Comparison of ENCODE assay signal across 18 cellular contexts in the genomic region with DNA sequence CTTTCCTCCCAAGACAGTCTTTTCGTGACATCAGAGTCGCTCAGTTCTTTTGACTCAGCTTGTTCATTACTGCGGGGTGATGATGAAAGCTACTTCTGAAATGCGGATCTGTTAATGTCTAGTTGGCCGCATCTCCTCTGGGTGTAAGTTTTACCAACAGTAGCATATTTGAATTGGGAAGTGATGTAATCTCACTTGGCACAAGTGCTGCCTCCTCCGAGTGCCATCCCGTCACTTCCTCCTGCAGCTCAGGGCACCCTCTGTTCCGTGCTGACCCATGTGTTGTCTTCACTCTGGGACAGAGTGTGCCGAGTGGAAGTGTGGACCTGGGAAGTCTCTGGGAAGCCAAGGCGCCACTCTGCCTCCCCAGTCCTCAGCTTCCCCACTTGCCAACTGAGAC. TPM values are rescaled to one million over a fixed set of nuclear protein-coding genes. Genes with fewer than 3 reads are reported as not detected.
DNase-seq lines count a peak whose midpoint lies in the region; ATAC-seq and TF ChIP-seq lines count a peak whose summit lies in the region.
"Had no signal": no experiment of that assay in that cellular context is flagged by ENCODE, and none has a peak within 500 bp of the region (broad histone marks: within the 10 kb centered on the region; RNA-seq: fewer than 3 reads in every experiment).

No MANE protein-coding gene starts in this region.

- H3K9me2 ChIP-seq in hepatocyte (replicated peaks; ENCODE audit: insufficient read depth): no peaks in the 10 kb centered on the region

- WGBS in hepatocyte (ENCODE audit: low lambda C conversion rate, missing lambda C conversion rate): 88% methylated on average over 10 of the region's 10 CpGs

- H3K27me3 Mint-ChIP-seq in T-helper 17 cell: peaks cover 14% of the 10 kb centered on the region
- no peaks in the 10 kb centered on the region for H3K27me3 Mint-ChIP-seq in neural crest cell (ENCODE audit: low read depth)
- H3K27me3 Mint-ChIP-seq: activated CD4-positive, alpha-beta memory T cell treated with anti-CD3 and anti-CD28 coated beads, Interleukin-2, amount 10 ng/mL, durations not matched to agents 7 days and 5 days; stimulated activated naive CD8-positive, alpha-beta T cell treated with anti-CD3 and anti-CD28 coated beads, Interleukin-15, amount 100 ng/mL, for 72 hours had no signal

- H3K4me3 Mint-ChIP-seq in T-helper 17 cell: no peak overlapping the region
- H3K4me3 Mint-ChIP-seq in neural crest cell: no peak overlapping the region
- H3K4me3 Mint-ChIP-seq: activated CD4-positive, alpha-beta memory T cell treated with anti-CD3 and anti-CD28 coated beads, Interleukin-2, amount 10 ng/mL, durations not matched to agents 7 days and 5 days; memory B cell; stimulated activated naive CD8-positive, alpha-beta T cell treated with anti-CD3 and anti-CD28 coated beads, Interleukin-15, amount 100 ng/mL, for 72 hours; T-helper 1 cell treated with Interleukin-12 subunit alpha and Interleukin-12 subunit beta and Interleukin-4 antibody, amounts not matched to agents 30 μg/mL and 1 μg/mL, for 36 hours had no signal

- no peak overlapping the region for H2AFZ ChIP-seq in hepatocyte

- DNase-seq in EL: peak; percentile 43
- no peak for DNase-seq in T-helper 17 cell
- DNase-seq in fibroblast of gingiva (ENCODE audit: low read depth): peak; percentile 26
- no peak for DNase-seq in neural crest cell (ENCODE audit: low read depth, low spot score)
- DNase-seq in activated gamma-delta T cell treated with Interleukin-2 at 50 U/mL for 16 hours: no peak
- DNase-seq in stimulated activated CD4-positive, alpha-beta T cell treated with anti-CD3 and anti-CD28 coated beads, Interleukin-2, amount 100 ng/mL, for 24 hours: no peak
- DNase-seq in hepatocyte (ENCODE audit: low spot score): no peak
- DNase-seq: activated CD4-positive, alpha-beta memory T cell treated with anti-CD3 and anti-CD28 coated beads, Interleukin-2, amount 10 ng/mL, durations not matched to agents 7 days and 5 days; activated naive CD4-positive, alpha-beta T cell treated with anti-CD3 and anti-CD28 coated beads, Interleukin-2, amount 50 U/mL, for 16 hours; NCI-H2171; stimulated activated naive CD8-positive, alpha-beta T cell treated with anti-CD3 and anti-CD28 coated beads, Interleukin-15, amount 100 ng/mL, for 72 hours had no signal

- H3K79me2 ChIP-seq in hepatocyte: no peaks in the 10 kb centered on the region

- no peaks in the 10 kb centered on the region for H3K27me3 ChIP-seq in hepatocyte

- no peak overlapping the region for H3K4me3 ChIP-seq in hepatocyte

- H3K27ac Mint-ChIP-seq in T-helper 17 cell (no peak overlapping the region), neural crest cell (ENCODE audit: unreplicated experiment) (peak overlapping the region; percentile 9)
- H3K27ac Mint-ChIP-seq: activated CD4-positive, alpha-beta memory T cell treated with anti-CD3 and anti-CD28 coated beads, Interleukin-2, amount 10 ng/mL, durations not matched to agents 7 days and 5 days; memory B cell; stimulated activated naive CD8-positive, alpha-beta T cell treated with anti-CD3 and anti-CD28 coated beads, Interleukin-15, amount 100 ng/mL, for 72 hours; T-helper 1 cell treated with Interleukin-12 subunit alpha and Interleukin-12 subunit beta and Interleukin-4 antibody, amounts not matched to agents 30 μg/mL and 1 μg/mL, for 36 hours had no signal

- no peaks in the 10 kb centered on the region for H3K9me3 Mint-ChIP-seq in neural crest cell
- H3K9me3 Mint-ChIP-seq: activated CD4-positive, alpha-beta memory T cell treated with anti-CD3 and anti-CD28 coated beads, Interleukin-2, amount 10 ng/mL, durations not matched to agents 7 days and 5 days; memory B cell; stimulated activated naive CD8-positive, alpha-beta T cell treated with anti-CD3 and anti-CD28 coated beads, Interleukin-15, amount 100 ng/mL, for 72 hours; T-helper 1 cell treated with Interleukin-12 subunit alpha and Interleukin-12 subunit beta and Interleukin-4 antibody, amounts not matched to agents 30 μg/mL and 1 μg/mL, for 36 hours had no signal

- H3K9me3 ChIP-seq in T-helper 17 cell (ENCODE audit: control insufficient read depth, low read length, poor library complexity, severe bottlenecking): no peaks in the 10 kb centered on the region
- H3K9me3 ChIP-seq in hepatocyte (ENCODE audit: low read depth): no peaks in the 10 kb centered on the region

- H3K27ac ChIP-seq in hepatocyte: no peak overlapping the region

- H3K36me3 Mint-ChIP-seq in T-helper 17 cell (ENCODE audit: low read depth) (no peaks in the 10 kb centered on the region), neural crest cell (ENCODE audit: low read depth) (no peaks in the 10 kb centered on the region)
- H3K36me3 Mint-ChIP-seq: memory B cell had no signal

- peak; percentile 25 for ATAC-seq in T-helper 17 cell
- ATAC-seq in HG02840 (IDR thresholded peaks at IDR 0.05; ENCODE audit: low FRiP score, unreplicated experiment): no peak
- ATAC-seq: stimulated activated naive CD8-positive, alpha-beta T cell treated with anti-CD3 and anti-CD28 coated beads, Interleukin-15, amount 100 ng/mL, for 72 hours had no signal

- H3K4me1 ChIP-seq in hepatocyte (ENCODE audit: insufficient read depth): no peaks in the 10 kb centered on the region

- no peak overlapping the region for H3K4me2 ChIP-seq in hepatocyte

- H3K36me3 ChIP-seq in hepatocyte (replicated peaks; ENCODE audit: insufficient read depth, low read depth): no peaks in the 10 kb centered on the region

- H3K4me1 Mint-ChIP-seq in T-helper 17 cell: peaks cover 3% of the 10 kb centered on the region
- no peaks in the 10 kb centered on the region for H3K4me1 Mint-ChIP-seq in neural crest cell
- H3K4me1 Mint-ChIP-seq: memory B cell had no signal

- TF ChIP-seq CTCF in neural crest cell (conservative IDR thresholded peaks at IDR 0.05) (no peak), hepatocyte (IDR thresholded peaks at IDR 0.05; ENCODE audit: poor library complexity) (no peak)

- no peaks in the 10 kb centered on the region for H4K20me1 ChIP-seq in hepatocyte (ENCODE audit: insufficient read depth, poor library complexity, severe bottlenecking)

RNA-seq across cellular contexts. Expression of a gene that starts 8.9 kb away (rescaled TPM):
- total RNA-seq in T-helper 17 cell: not detected
- not detected in 2 replicates for total RNA-seq in neural crest cell
- not detected in 2 replicates for total RNA-seq in hepatocyte
- 0.30 TPM in 1 of 2 replicates, not detected in the other for polyA plus RNA-seq in hepatocyte
- total RNA-seq: activated CD4-positive, alpha-beta memory T cell treated with anti-CD3 and anti-CD28 coated beads, Interleukin-2, amount 10 ng/mL, durations not matched to agents 7 days and 5 days; chondrocyte; G401; pulmonary artery endothelial cell had no signal

RNA-seq across cellular contexts. Expression of a gene that starts 13.0 kb away (rescaled TPM):
- total RNA-seq in T-helper 17 cell: 10 to 100 TPM; 61.8 to 84.5 TPM
- total RNA-seq in neural crest cell: 76.0 and 86.4 TPM in 2 replicates
- 30.2 and 32.8 TPM in 2 replicates for total RNA-seq in hepatocyte
- polyA plus RNA-seq in hepatocyte: 39.2 and 58.0 TPM in 2 replicates

RNA-seq across cellular contexts. Expression of a gene that starts 40.0 kb away (rescaled TPM):
- total RNA-seq in T-helper 17 cell (not detected), neural crest cell (not detected in 2 replicates), hepatocyte (not detected in 2 replicates)
- not detected in 2 replicates for polyA plus RNA-seq in hepatocyte
- total RNA-seq: activated CD4-positive, alpha-beta memory T cell treated with anti-CD3 and anti-CD28 coated beads, Interleukin-2, amount 10 ng/mL, durations not matched to agents 7 days and 5 days; chondrocyte; G401; glomerular endothelial cell; pulmonary artery endothelial cell had no signal

RNA-seq across cellular contexts. Expression of a gene that starts 54.8 kb away (rescaled TPM):
- not detected for total RNA-seq in T-helper 17 cell
- 0.20 and 0.35 TPM in 2 replicates for total RNA-seq in neural crest cell
- total RNA-seq in hepatocyte: 0.13 and 0.16 TPM in 2 replicates
- 0.12 and 0.31 TPM in 2 replicates for polyA plus RNA-seq in hepatocyte
- total RNA-seq: activated CD4-positive, alpha-beta memory T cell treated with anti-CD3 and anti-CD28 coated beads, Interleukin-2, amount 10 ng/mL, durations not matched to agents 7 days and 5 days; chondrocyte; G401; glomerular endothelial cell had no signal

RNA-seq across cellular contexts. Expression of a gene that starts 54.9 kb away (rescaled TPM):
- 10 to 100 TPM; 11.9 to 12.6 TPM for total RNA-seq in T-helper 17 cell
- 68.2 TPM in 2 replicates for total RNA-seq in neural crest cell
- total RNA-seq in hepatocyte: 24.9 and 26.7 TPM in 2 replicates
- 14.3 and 20.1 TPM in 2 replicates for polyA plus RNA-seq in hepatocyte

Comparison
In these comparisons a context has a peak if more than half of its experiments do, and no peak if none do; other contexts are left out.
1. DNase-seq: peak in EL (single experiment) and fibroblast of gingiva (single experiment); none in T-helper 17 cell (0 of 3), neural crest cell (single experiment), activated gamma-delta T cell treated with Interleukin-2 at 50 U/mL for 16 hours (single experiment), stimulated activated CD4-positive, alpha-beta T cell treated with anti-CD3 and anti-CD28 coated beads, Interleukin-2, amount 100 ng/mL, for 24 hours (0 of 2) and hepatocyte (single experiment).